18 cellular contexts compared by ENCODE assay signal in genomic region chr16:83475108-83475507, GRCh38.
A peak's percentile ranks its signal among the peaks of the same experiment; 100 is the strongest.
DNase-seq lines count a peak whose midpoint lies in the region; ATAC-seq, FAIRE-seq and TF ChIP-seq lines count a peak whose summit lies in the region.
"Had no signal": no experiment of that assay in that cellular context is flagged by ENCODE, and none has a peak within 500 bp of the region (broad histone marks: within the 10 kb centered on the region; RNA-seq: fewer than 3 reads in every experiment).

No MANE protein-coding gene starts in this region.

- no peak overlapping the region for H3K27ac Mint-ChIP-seq in GM23338
- no peak overlapping the region for H3K27ac Mint-ChIP-seq in activated CD8-positive, alpha-beta T cell treated with anti-CD3 and anti-CD28 coated beads for 36 hours
- H3K27ac Mint-ChIP-seq: CD4-positive, alpha-beta T cell had no signal

- H3K4me1 ChIP-seq in GM23338 (ENCODE audit: insufficient read depth) = no peaks in the 10 kb centered on the region
- H3K4me1 ChIP-seq: BE2C had no signal

- H3K9me3 Mint-ChIP-seq in GM23338 = no peaks in the 10 kb centered on the region
- no peaks in the 10 kb centered on the region for H3K9me3 Mint-ChIP-seq in activated CD8-positive, alpha-beta T cell treated with anti-CD3 and anti-CD28 coated beads for 36 hours
- H3K9me3 Mint-ChIP-seq: CD4-positive, alpha-beta T cell had no signal

- intact Hi-C loops in activated CD8-positive, alpha-beta T cell treated with anti-CD3 and anti-CD28 coated beads for 36 hours (cut with micrococcal nuclease) = no loop called here

- H3K9me2 ChIP-seq in GM23338 (ENCODE audit: insufficient read depth) = 0 out of 2 replicates have a peak, but pooled peaks cover 5% of the 10 kb centered on the region

- H3K27me3 Mint-ChIP-seq in GM23338 (ENCODE audit: insufficient read depth, low read depth, poor library complexity) = peaks cover 1% of the 10 kb centered on the region
- H3K27me3 Mint-ChIP-seq in activated CD8-positive, alpha-beta T cell treated with anti-CD3 and anti-CD28 coated beads for 36 hours = no peaks in the 10 kb centered on the region

- no peaks in the 10 kb centered on the region for H3K36me3 Mint-ChIP-seq in GM23338 (ENCODE audit: low read depth)
- H3K36me3 Mint-ChIP-seq in activated CD8-positive, alpha-beta T cell treated with anti-CD3 and anti-CD28 coated beads for 36 hours (ENCODE audit: low read depth) = no peaks in the 10 kb centered on the region

- H3K79me2 ChIP-seq in GM23338 (replicated peaks; ENCODE audit: insufficient read depth) = no peaks in the 10 kb centered on the region

- no peaks in the 10 kb centered on the region for H3K4me1 Mint-ChIP-seq in GM23338
- H3K4me1 Mint-ChIP-seq in activated CD8-positive, alpha-beta T cell treated with anti-CD3 and anti-CD28 coated beads for 36 hours (ENCODE audit: low read depth) = no peaks in the 10 kb centered on the region

- CTCF ChIA-PET in activated CD8-positive, alpha-beta T cell treated with anti-CD3 and anti-CD28 coated beads for 36 hours (lab: Charles Lee) = no interaction called here

- H3K36me3 ChIP-seq in GM23338 (ENCODE audit: insufficient read depth) = no peaks in the 10 kb centered on the region
- H3K36me3 ChIP-seq in bronchial epithelial cell (ENCODE audit: control insufficient read depth, insufficient read depth, low read length) = no peaks in the 10 kb centered on the region
- H3K36me3 ChIP-seq: BE2C had no signal

- no peak overlapping the region for H3K4me3 Mint-ChIP-seq in GM23338
- no peak overlapping the region for H3K4me3 Mint-ChIP-seq in activated CD8-positive, alpha-beta T cell treated with anti-CD3 and anti-CD28 coated beads for 36 hours
- H3K4me3 Mint-ChIP-seq: CD4-positive, alpha-beta T cell had no signal

- H2AFZ ChIP-seq in GM23338 = peak overlapping the region; percentile 66; the same call in 1 of the 2 replicates
- H2AFZ ChIP-seq: PC-9 had no signal

- H3K4me2 ChIP-seq in GM23338 = no peak overlapping the region
- H3K4me2 ChIP-seq: PC-9 had no signal

- no peaks in the 10 kb centered on the region for H4K20me1 ChIP-seq in GM23338 (replicated peaks; ENCODE audit: insufficient read depth)

- DNase-seq in GM23338 (ENCODE audit: low spot score) (no peak), M059J (ENCODE audit: low read depth) (peak; percentile 25), bronchial epithelial cell (ENCODE audit: low read depth) (peak; percentile 25), urothelium cell line (ENCODE audit: low spot score) (peak; percentile 9), NCI-H510A treated with DMSO at 0.1 percent for 48 hours (lab: John Stamatoyannopoulos, UW) (no peak), SIG-M5 treated with dmso at 0.1 percent for 504 hours (lab: John Stamatoyannopoulos, UW; ENCODE audit: unreplicated experiment) (no peak)
- no peak for DNase-seq in activated CD8-positive, alpha-beta T cell treated with anti-CD3 and anti-CD28 coated beads for 36 hours
- DNase-seq: BE2C; CD4-positive, alpha-beta T cell; Karpas-422; NCI-H1105 treated with DMSO at 0.1 percent for 48 hours; NCI-H187; NCI-H446; NCI-H82; PC-9 had no signal

- POLR2A ChIA-PET in activated CD8-positive, alpha-beta T cell treated with anti-CD3 and anti-CD28 coated beads for 36 hours (lab: Charles Lee) = no interaction called here

- TF ChIP-seq CTCF in GM23338 (conservative IDR thresholded peaks at IDR 0.05; ENCODE audit: low read depth in 2 of 2) = no peak
- no peak for TF ChIP-seq CTCF in bronchial epithelial cell (IDR thresholded peaks at IDR 0.05; ENCODE audit: insufficient read depth, low read length, severe bottlenecking)
- TF ChIP-seq CTCF in activated CD8-positive, alpha-beta T cell treated with anti-CD3 and anti-CD28 coated beads for 36 hours (IDR thresholded peaks at IDR 0.05) = no peak

- H3K4me3 ChIP-seq in GM23338 (no peak overlapping the region), bronchial epithelial cell (ENCODE audit: low read depth, low read length) (no peak overlapping the region)
- H3K4me3 ChIP-seq: PC-9 had no signal

- H3K27ac ChIP-seq in GM23338 (ENCODE audit: low read depth) = no peak overlapping the region
- H3K27ac ChIP-seq: PC-9 had no signal

- H3K27me3 ChIP-seq in GM23338 (ENCODE audit: insufficient read depth) = no peaks in the 10 kb centered on the region
- no peaks in the 10 kb centered on the region for H3K27me3 ChIP-seq in bronchial epithelial cell (ENCODE audit: control insufficient read depth, insufficient read depth, low read length)
- H3K27me3 ChIP-seq: BE2C had no signal

- FAIRE-seq in bronchial epithelial cell (lab: Jason Lieb, UNC) (no peak), urothelium cell line (lab: Jason Lieb, UNC) (no peak)
- FAIRE-seq: G401.6 had no signal

- ATAC-seq in GM23338 = no peak
- no peak for ATAC-seq in activated CD8-positive, alpha-beta T cell treated with anti-CD3 and anti-CD28 coated beads for 36 hours
- ATAC-seq: HCT116, Right ventricle myocardium inferior had no signal

- no peaks in the 10 kb centered on the region for H3F3A ChIP-seq in GM23338 (replicated peaks; ENCODE audit: low read depth)

TF ChIP-seq in GM23338, 12 proteins besides CTCF, POLR2A, EP300 and RAD21 (continues in another document):
- TF ChIP-seq ZNF462 (CRISPR knock-in tag; IDR thresholded peaks at IDR 0.05) = no peak
- no peak for TF ChIP-seq ZNF114 (CRISPR knock-in tag; IDR thresholded peaks at IDR 0.05)
- TF ChIP-seq EZH2phosphoT487 (IDR thresholded peaks at IDR 0.05; ENCODE audit: unreplicated experiment) = no peak
- no peak for TF ChIP-seq ETS1 (IDR thresholded peaks at IDR 0.05)
- no peak for TF ChIP-seq ZNF331 (CRISPR knock-in tag; IDR thresholded peaks at IDR 0.05; ENCODE audit: low read depth)
- no peak for TF ChIP-seq CREB1 (CRISPR knock-in tag; IDR thresholded peaks at IDR 0.05; ENCODE audit: low read depth)

Comparison
In these comparisons a context has a peak if more than half of its experiments do, and no peak if none do; other contexts are left out.
1. DNase-seq: peak in M059J (single experiment), bronchial epithelial cell (single experiment) and urothelium cell line (single experiment); none in GM23338 (single experiment), activated CD8-positive, alpha-beta T cell treated with anti-CD3 and anti-CD28 coated beads for 36 hours (single experiment), NCI-H510A treated with DMSO at 0.1 percent for 48 hours (single experiment) and SIG-M5 treated with dmso at 0.1 percent for 504 hours (single experiment).